ENCODE assay signal across 16 cellular contexts in the genomic region with DNA sequence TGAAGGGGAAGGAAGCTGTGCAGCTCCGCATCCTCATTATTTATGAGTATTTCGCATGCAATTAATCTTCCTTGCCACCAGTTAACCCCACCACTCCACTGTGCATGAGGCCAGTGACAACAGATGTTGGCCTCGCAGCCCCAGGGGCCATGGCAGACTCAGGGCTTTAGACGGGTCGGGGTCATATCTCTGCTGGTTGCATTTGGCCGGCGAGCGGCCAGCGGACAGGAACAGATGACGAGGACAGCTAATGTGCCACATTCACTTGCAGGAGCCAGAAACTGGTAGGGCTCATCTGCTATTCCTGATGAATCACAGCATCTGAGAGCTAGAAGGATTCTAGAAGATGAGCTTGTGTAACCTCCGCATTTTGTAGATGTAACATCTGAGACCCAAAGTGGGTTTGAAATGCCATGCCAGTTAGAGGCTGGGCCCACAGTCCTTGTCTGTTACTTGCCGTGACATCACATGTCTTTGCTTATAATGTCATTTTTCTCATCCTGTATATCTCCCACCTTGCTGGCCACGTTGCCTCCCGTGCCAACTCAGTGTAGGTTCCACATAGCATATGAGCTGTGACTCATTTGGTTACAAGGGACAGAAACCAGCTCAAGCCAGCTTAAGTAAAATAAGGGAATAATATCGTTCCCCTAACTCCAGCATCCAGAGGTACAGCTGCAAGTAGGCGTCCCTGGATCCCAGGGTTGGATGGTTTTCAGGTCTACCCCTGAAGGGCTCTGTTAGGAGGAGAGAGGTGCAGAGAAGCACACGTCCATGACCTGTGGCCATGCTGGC.
DNase-seq lines count a peak whose midpoint lies in the region; TF ChIP-seq lines count a peak whose summit lies in the region.
"Had no signal": no experiment of that assay in that cellular context is flagged by ENCODE, and none has a peak within 500 bp of the region (broad histone marks: within the 10 kb centered on the region; RNA-seq: fewer than 3 reads in every experiment).

No MANE protein-coding gene starts in this region.

- WGBS in smooth muscle cell (ENCODE audit: low lambda C conversion rate), result 57% methylated on average over 17 of the region's 17 CpGs
- WGBS in thyroid gland, 2 donors, result 83 to 87% methylated on average over 17 of the region's 17 CpGs

- no peaks in the 10 kb centered on the region for H3F3A ChIP-seq in smooth muscle cell (ENCODE audit: low read depth)

- H3K4me3 ChIP-seq in SJCRH30 (no peak overlapping the region), smooth muscle cell (no peak overlapping the region), thyroid gland (replicated peaks in 1 of 3) (no peak overlapping the region)

- intact Hi-C loops in thyroid gland (cut with DNase I), result no loop called here

- H3K79me2 ChIP-seq in smooth muscle cell (ENCODE audit: low read depth), result no peaks in the 10 kb centered on the region

- H3K9me3 ChIP-seq in SJCRH30 (replicated peaks) (no peaks in the 10 kb centered on the region), smooth muscle cell (replicated peaks; ENCODE audit: low read depth) (no peaks in the 10 kb centered on the region), thyroid gland (no peaks in the 10 kb centered on the region)

- peaks cover 16% of the 10 kb centered on the region for H3K4me1 ChIP-seq in SJCRH30
- H3K4me1 ChIP-seq in smooth muscle cell (ENCODE audit: low read depth), result no peaks in the 10 kb centered on the region
- peaks cover 5 to 20% of the 10 kb centered on the region in 2 donors for H3K4me1 ChIP-seq in thyroid gland

- H3K4me2 ChIP-seq in smooth muscle cell, result no peak overlapping the region
- H3K4me2 ChIP-seq: KMS-11 had no signal

- no peaks in the 10 kb centered on the region for H3K27me3 ChIP-seq in SJCRH30
- H3K27me3 ChIP-seq in smooth muscle cell (ENCODE audit: low read depth), result no peaks in the 10 kb centered on the region
- no peaks in the 10 kb centered on the region for H3K27me3 ChIP-seq in thyroid gland

- peaks cover 20% of the 10 kb centered on the region for H4K20me1 ChIP-seq in smooth muscle cell (ENCODE audit: low read depth)

- H3K36me3 ChIP-seq in SJCRH30 (no peaks in the 10 kb centered on the region), smooth muscle cell (ENCODE audit: low read depth) (no peaks in the 10 kb centered on the region), thyroid gland (no peaks in the 10 kb centered on the region)

- no peak overlapping the region for H3K9ac ChIP-seq in smooth muscle cell (ENCODE audit: low read depth)
- H3K9ac ChIP-seq: KMS-11 had no signal

- TF ChIP-seq CTCF in smooth muscle cell (IDR thresholded peaks at IDR 0.05; ENCODE audit: borderline replicate concordance, insufficient read depth, poor library complexity, severe bottlenecking) (no peak), thyroid gland (IDR thresholded peaks at IDR 0.05) (no peak)

- H3K27ac ChIP-seq in SJCRH30, result no peak overlapping the region
- H3K27ac ChIP-seq in smooth muscle cell (ENCODE audit: low read depth), result peak overlapping the region; percentile 29
- H3K27ac ChIP-seq in thyroid gland, result no peak overlapping the region
- H3K27ac ChIP-seq: KMS-11, VCaP had no signal

- H2AFZ ChIP-seq in smooth muscle cell (ENCODE audit: low read depth), result no peak overlapping the region

- peak; percentile 15 for DNase-seq in HT1080 (ENCODE audit: low read depth)
- DNase-seq in SJCRH30, result peak; percentile 44 to 59
- DNase-seq in inferior parietal cortex (ENCODE audit: extremely low spot score), result peak; percentile 52
- DNase-seq in smooth muscle cell (lab: John Stamatoyannopoulos, UW; ENCODE audit: unreplicated experiment), result no peak
- DNase-seq in activated T-cell treated with anti-CD3 and anti-CD28 coated beads, Interleukin-2, amount 50 U/mL, for 1 hour, result no peak
- DNase-seq in stimulated activated naive CD4-positive, alpha-beta T cell (lab: John Stamatoyannopoulos, UW), result no peak
- no peak for DNase-seq in thyroid gland
- DNase-seq: CD4-positive, alpha-beta memory T cell; effector memory CD4-positive, alpha-beta T cell; foreskin melanocyte; GF-D8; immature natural killer cell; midbrain; NCI-H2081 had no signal

- TF ChIP-seq POLR2A in thyroid gland (IDR thresholded peaks at IDR 0.05), result no peak

Comparison
In these comparisons a context has a peak if more than half of its experiments do, and no peak if none do; other contexts are left out.
1. DNase-seq: peak in HT1080 (single experiment), SJCRH30 (2 of 2) and inferior parietal cortex (single experiment); none in smooth muscle cell (single experiment), activated T-cell treated with anti-CD3 and anti-CD28 coated beads, Interleukin-2, amount 50 U/mL, for 1 hour (single experiment), stimulated activated naive CD4-positive, alpha-beta T cell (0 of 6) and thyroid gland (0 of 2).